ENCODE assay signal across 14 cellular contexts in genomic region chrX:19715711-19716638, GRCh38.
A peak's percentile ranks its signal among the peaks of the same experiment; 100 is the strongest.
DNase-seq lines count a peak whose midpoint lies in the region; ATAC-seq lines count a peak whose summit lies in the region.
"Had no signal": no experiment of that assay in that cellular context is flagged by ENCODE, and none has a peak within 500 bp of the region (broad histone marks: within the 10 kb centered on the region; RNA-seq: fewer than 3 reads in every experiment).

No MANE protein-coding gene starts in this region.

- no peaks in the 10 kb centered on the region for H3K9me3 Mint-ChIP-seq in activated T-cell treated with anti-CD3 and anti-CD28 coated beads, Interleukin-2, amount 50 U/mL, for 72 hours
- H3K9me3 Mint-ChIP-seq in activated naive CD8-positive, alpha-beta T cell treated with anti-CD3 and anti-CD28 coated beads for 36 hours = no peaks in the 10 kb centered on the region
- no peaks in the 10 kb centered on the region for H3K9me3 Mint-ChIP-seq in stimulated activated memory B cell treated with anti-CD40 and anti-IgM and Interleukin-4, amounts not matched to agents 10 μg/mL and 1 μg/mL and 100 μg/mL, for 72 hours

- H3K27me3 Mint-ChIP-seq in activated T-cell treated with anti-CD3 and anti-CD28 coated beads, Interleukin-2, amount 50 U/mL, for 72 hours (ENCODE audit: low read depth) = peaks cover 5% of the 10 kb centered on the region
- H3K27me3 Mint-ChIP-seq in activated naive CD8-positive, alpha-beta T cell treated with anti-CD3 and anti-CD28 coated beads for 36 hours = no peaks in the 10 kb centered on the region
- H3K27me3 Mint-ChIP-seq in stimulated activated memory B cell treated with anti-CD40 and anti-IgM and Interleukin-4, amounts not matched to agents 10 μg/mL and 1 μg/mL and 100 μg/mL, for 72 hours = no peaks in the 10 kb centered on the region

- ATAC-seq in activated T-cell treated with anti-CD3 and anti-CD28 coated beads, Interleukin-2, amount 50 U/mL, for 72 hours (replicated peaks in 1 of 2) = peak; percentile 39 to 69
- ATAC-seq in stimulated activated memory B cell treated with anti-CD40 and anti-IgM and Interleukin-4, amounts not matched to agents 10 μg/mL and 1 μg/mL and 100 μg/mL, for 72 hours = no peak
- ATAC-seq in GM19397 (IDR thresholded peaks at IDR 0.05; ENCODE audit: unreplicated experiment) = no peak
- ATAC-seq: body of pancreas, foreskin keratinocyte had no signal

- H3K4me1 Mint-ChIP-seq in activated T-cell treated with anti-CD3 and anti-CD28 coated beads, Interleukin-2, amount 50 U/mL, for 72 hours (ENCODE audit: low read depth) = peaks cover 31% of the 10 kb centered on the region
- H3K4me1 Mint-ChIP-seq in activated naive CD8-positive, alpha-beta T cell treated with anti-CD3 and anti-CD28 coated beads for 36 hours = peaks cover 35% of the 10 kb centered on the region
- H3K4me1 Mint-ChIP-seq in stimulated activated memory B cell treated with anti-CD40 and anti-IgM and Interleukin-4, amounts not matched to agents 10 μg/mL and 1 μg/mL and 100 μg/mL, for 72 hours = peaks cover 21% of the 10 kb centered on the region
- H3K4me1 Mint-ChIP-seq: endodermal cell had no signal

- H3K36me3 Mint-ChIP-seq in activated T-cell treated with anti-CD3 and anti-CD28 coated beads, Interleukin-2, amount 50 U/mL, for 72 hours (ENCODE audit: insufficient read depth in 2 of 2) = peaks cover 4 to 11% of the 10 kb centered on the region in 2 donors
- H3K36me3 Mint-ChIP-seq in activated naive CD8-positive, alpha-beta T cell treated with anti-CD3 and anti-CD28 coated beads for 36 hours = peaks cover 25% of the 10 kb centered on the region
- H3K36me3 Mint-ChIP-seq in stimulated activated memory B cell treated with anti-CD40 and anti-IgM and Interleukin-4, amounts not matched to agents 10 μg/mL and 1 μg/mL and 100 μg/mL, for 72 hours = peaks cover 21% of the 10 kb centered on the region

- no peak for DNase-seq in activated T-cell treated with anti-CD3 and anti-CD28 coated beads, Interleukin-2, amount 50 U/mL, for 72 hours
- DNase-seq in activated T-cell treated with anti-CD3 and anti-CD28 coated beads for 4 hours = no peak
- peak; percentile 42 for DNase-seq in NCI-H2029 (lab: John Stamatoyannopoulos, UW)
- no peak for DNase-seq in activated naive CD8-positive, alpha-beta T cell treated with anti-CD3 and anti-CD28 coated beads for 36 hours
- no peak for DNase-seq in RPMI8226
- no peak for DNase-seq in hypothalamus (lab: John Stamatoyannopoulos, UW)
- DNase-seq: body of pancreas, endodermal cell, foreskin keratinocyte, midbrain, NCI-H748 treated with DMSO at 0.1 percent for 48 hours, SHP77 treated with DMSO at 0.1 percent for 48 hours had no signal

- H3K4me3 Mint-ChIP-seq in activated T-cell treated with anti-CD3 and anti-CD28 coated beads, Interleukin-2, amount 50 U/mL, for 72 hours = peak overlapping the region; percentile 43 to 63
- H3K4me3 Mint-ChIP-seq in activated naive CD8-positive, alpha-beta T cell treated with anti-CD3 and anti-CD28 coated beads for 36 hours = no peak overlapping the region
- H3K4me3 Mint-ChIP-seq in stimulated activated memory B cell treated with anti-CD40 and anti-IgM and Interleukin-4, amounts not matched to agents 10 μg/mL and 1 μg/mL and 100 μg/mL, for 72 hours = no peak overlapping the region
- H3K4me3 Mint-ChIP-seq: endodermal cell had no signal

- peak overlapping the region; percentile 95 for H3K27ac Mint-ChIP-seq in activated T-cell treated with anti-CD3 and anti-CD28 coated beads, Interleukin-2, amount 50 U/mL, for 72 hours
- peak overlapping the region; percentile 71 for H3K27ac Mint-ChIP-seq in activated naive CD8-positive, alpha-beta T cell treated with anti-CD3 and anti-CD28 coated beads for 36 hours
- peak overlapping the region; percentile 44 for H3K27ac Mint-ChIP-seq in stimulated activated memory B cell treated with anti-CD40 and anti-IgM and Interleukin-4, amounts not matched to agents 10 μg/mL and 1 μg/mL and 100 μg/mL, for 72 hours
- H3K27ac Mint-ChIP-seq: endodermal cell had no signal

Comparison
In these comparisons a context has a peak if more than half of its experiments do, and no peak if none do; other contexts are left out.
1. ATAC-seq: peak in activated T-cell treated with anti-CD3 and anti-CD28 coated beads, Interleukin-2, amount 50 U/mL, for 72 hours (2 of 2); none in stimulated activated memory B cell treated with anti-CD40 and anti-IgM and Interleukin-4, amounts not matched to agents 10 μg/mL and 1 μg/mL and 100 μg/mL, for 72 hours (single experiment) and GM19397 (single experiment).
2. H3K27ac Mint-ChIP-seq: peak in every context shown above with its lines; median percentile 95 in activated T-cell treated with anti-CD3 and anti-CD28 coated beads, Interleukin-2, amount 50 U/mL, for 72 hours; 71 in activated naive CD8-positive, alpha-beta T cell treated with anti-CD3 and anti-CD28 coated beads for 36 hours; 44 in stimulated activated memory B cell treated with anti-CD40 and anti-IgM and Interleukin-4, amounts not matched to agents 10 μg/mL and 1 μg/mL and 100 μg/mL, for 72 hours.
3. H3K4me3 Mint-ChIP-seq: peak in activated T-cell treated with anti-CD3 and anti-CD28 coated beads, Interleukin-2, amount 50 U/mL, for 72 hours (2 of 2); none in activated naive CD8-positive, alpha-beta T cell treated with anti-CD3 and anti-CD28 coated beads for 36 hours (single experiment) and stimulated activated memory B cell treated with anti-CD40 and anti-IgM and Interleukin-4, amounts not matched to agents 10 μg/mL and 1 μg/mL and 100 μg/mL, for 72 hours (single experiment).